17 cellular contexts compared by ENCODE assay signal in genomic region chr6:134168580-134169223, GRCh38.
A peak's percentile ranks its signal among the peaks of the same experiment; 100 is the strongest.
DNase-seq lines count a peak whose midpoint lies in the region; ATAC-seq and TF ChIP-seq lines count a peak whose summit lies in the region.
"Had no signal": no experiment of that assay in that cellular context is flagged by ENCODE, and none has a peak within 500 bp of the region (broad histone marks: within the 10 kb centered on the region; RNA-seq: fewer than 3 reads in every experiment).

No MANE protein-coding gene starts in this region.

- no peak overlapping the region for H3K56ac ChIP-seq in IMR-90 (ENCODE audit: extremely low read depth, insufficient read depth, low read length)

- H2BK5ac ChIP-seq in IMR-90 (ENCODE audit: low read depth, low read length, poor library complexity, severe bottlenecking), result no peak overlapping the region

- peaks cover 10% of the 10 kb centered on the region for H3K9me1 ChIP-seq in IMR-90 (ENCODE audit: insufficient read depth, low read length)

- no peak for TF ChIP-seq CTCF in IMR-90 (conservative IDR thresholded peaks at IDR 0.05; ENCODE audit: low read depth, low read length)
- no peak for TF ChIP-seq CTCF in mammary epithelial cell (conservative IDR thresholded peaks at IDR 0.05 in 1 of 2, IDR thresholded peaks at IDR 0.05 in 1 of 2; ENCODE audit: extremely low read depth in 1 of 2, insufficient read depth in 1 of 2, low read depth in 1 of 2, low read length in 2 of 2)

- peak; percentile 89 for TF ChIP-seq POLR2A in IMR-90 (IDR thresholded peaks at IDR 0.05; ENCODE audit: low read depth, low read length)

- H4K20me1 ChIP-seq in IMR-90 (ENCODE audit: insufficient read depth, low read length), result peaks cover 53% of the 10 kb centered on the region
- H4K20me1 ChIP-seq in mammary epithelial cell (ENCODE audit: insufficient read depth, low read length), result peaks cover 4% of the 10 kb centered on the region

- no peak overlapping the region for H3K4me2 ChIP-seq in IMR-90 (ENCODE audit: low read depth, low read length)
- H3K4me2 ChIP-seq in mammary epithelial cell (ENCODE audit: insufficient read depth, low read depth, low read length), result no peak overlapping the region
- peak overlapping the region; percentile 26 for H3K4me2 ChIP-seq in skeletal muscle satellite cell (ENCODE audit: low read length)

- H4K91ac ChIP-seq in IMR-90 (ENCODE audit: insufficient read depth, low read depth, low read length), result no peak overlapping the region

- H3K79me2 ChIP-seq in mammary epithelial cell (ENCODE audit: insufficient read depth, low read length), result peaks cover 42% of the 10 kb centered on the region

- no peak overlapping the region for H2BK15ac ChIP-seq in IMR-90 (ENCODE audit: low read depth, low read length)

- H3K27ac Mint-ChIP-seq in T-helper 17 cell, result no peak overlapping the region
- H3K27ac Mint-ChIP-seq: activated T-helper 2 cell treated with anti-CD3 and anti-CD28 coated beads, Interferon-gamma antibody, Interleukin-2, Interleukin-4, amounts not matched to agents 10 μg/mL and 5 μg/mL and 100 μg/mL, durations not matched to agents 14 hours and 24 hours and 36 hours had no signal

- no peaks in the 10 kb centered on the region for H3K27me3 Mint-ChIP-seq in T-helper 17 cell

- H2BK120ac ChIP-seq in IMR-90 (ENCODE audit: low read depth, low read length), result no peak overlapping the region

- H3K27me3 ChIP-seq in IMR-90 (ENCODE audit: control insufficient read depth, insufficient read depth, low read length) (no peaks in the 10 kb centered on the region), mammary epithelial cell (ENCODE audit: insufficient read depth, low read length) (no peaks in the 10 kb centered on the region), skeletal muscle satellite cell (ENCODE audit: control insufficient read depth, insufficient read depth, low read length) (no peaks in the 10 kb centered on the region)

- POLR2A ChIA-PET in IMR-90 (lab: Charles Lee; ENCODE audit: unreplicated experiment), result no interaction called here

- H3K27ac ChIP-seq in IMR-90 (ENCODE audit: insufficient read depth, low read length) (no peak overlapping the region), mammary epithelial cell (ENCODE audit: insufficient read depth, low read depth, low read length) (no peak overlapping the region)
- H3K27ac ChIP-seq: C4-2B, SK-N-MC had no signal

- BruUV-seq in IMR-90 (replicated peaks; lab: Mats Ljungman, UMichigan), result no TSS peak
- no TSS peak for BruUV-seq in mammary epithelial cell (replicated peaks; lab: Mats Ljungman, UMichigan)

- no peak for TF ChIP-seq RAD21 in IMR-90 (IDR thresholded peaks at IDR 0.05; ENCODE audit: low read length)

- intact Hi-C loops in IMR-90 (cut with micrococcal nuclease) (no loop called here), mammary epithelial cell (cut with micrococcal nuclease) (no loop called here)

- DNase-seq in IMR-90 (peak; percentile 61), mammary epithelial cell (peak; percentile 28), kidney tubule cell (ENCODE audit: low spot score) (peak; percentile 14), T-helper 17 cell (no peak), COLO668 (lab: John Stamatoyannopoulos, UW; ENCODE audit: unreplicated experiment) (no peak), DMS 273 treated with DMSO at 0.1 percent for 48 hours (lab: John Stamatoyannopoulos, UW) (no peak)
- DNase-seq in NK-92 treated with Interleukin-12 subunit alpha and Interleukin-12 subunit beta, amount 100 ng/mL, for 24 hours (lab: John Stamatoyannopoulos, UW), result no peak
- DNase-seq: effector CD8-positive, alpha-beta T cell; midbrain; NCI-H1105 treated with DMSO at 0.1 percent for 48 hours; NCI-H446 treated with DMSO at 0.1 percent for 48 hours; occipital lobe; stimulated activated CD4-positive, alpha-beta T cell treated with anti-CD3 and anti-CD28 coated beads, Interleukin-15, amount 100 ng/mL, for 24 hours had no signal

- H3K9me3 ChIP-seq in IMR-90 (ENCODE audit: control insufficient read depth, insufficient read depth, low read length), result no peaks in the 10 kb centered on the region
- H3K9me3 ChIP-seq in mammary epithelial cell (replicated peaks; ENCODE audit: insufficient read depth, low read length), result no peaks in the 10 kb centered on the region
- no peaks in the 10 kb centered on the region for H3K9me3 ChIP-seq in skeletal muscle satellite cell (replicated peaks; ENCODE audit: low read length)
- H3K9me3 ChIP-seq in T-helper 17 cell (ENCODE audit: control insufficient read depth, low read length, poor library complexity, severe bottlenecking), result no peaks in the 10 kb centered on the region

- H2AK5ac ChIP-seq in IMR-90 (ENCODE audit: low read depth, low read length), result no peak overlapping the region

- dilution Hi-C loops in IMR-90 (cut with HindIII; ENCODE audit: low sequenced_read_pairs, unreplicated experiment), result loop anchor here (10.0 kb wide), 1 partner anchor 656 kb away; no protein-coding TSS in a partner anchor
- dilution Hi-C loops in mammary epithelial cell (cut with HindIII; ENCODE audit: low sequenced_read_pairs), result loop anchor here (5.0 to 25.0 kb wide), 4 partner anchors 256 to 654 kb away; no protein-coding TSS in a partner anchor

- H3K9ac ChIP-seq in IMR-90 (ENCODE audit: low read depth, low read length), result no peak overlapping the region; the same call in 1 of the 2 replicates
- H3K9ac ChIP-seq in mammary epithelial cell (ENCODE audit: insufficient read depth, low read length), result no peak overlapping the region
- no peak overlapping the region for H3K9ac ChIP-seq in skeletal muscle satellite cell (ENCODE audit: low read depth, low read length)

- CTCF ChIA-PET in IMR-90 (lab: Yijun Ruan, JAX), result no interaction called here
- CTCF ChIA-PET in mammary epithelial cell (lab: Charles Lee; ENCODE audit: low non-redundant PET), result no interaction called here

- H3K4me3 Mint-ChIP-seq in T-helper 17 cell, result no peak overlapping the region

- no peak overlapping the region for H4K8ac ChIP-seq in IMR-90 (ENCODE audit: low read depth in 2 of 2, low read length in 2 of 2)

- H3K4me1 Mint-ChIP-seq in T-helper 17 cell, result peaks cover 19% of the 10 kb centered on the region

- H3K4me3 ChIP-seq in IMR-90 (ENCODE audit: insufficient read depth, low read depth, low read length) (no peak overlapping the region), mammary epithelial cell (replicated peaks in 1 of 3; ENCODE audit: insufficient read depth in 1 of 3, low read depth in 2 of 3, low read length in 3 of 3) (no peak overlapping the region), skeletal muscle satellite cell (ENCODE audit: low read length) (no peak overlapping the region)

- H3K79me1 ChIP-seq in IMR-90 (ENCODE audit: low read depth in 1 of 2, low read length in 2 of 2), result peaks cover 6 to 37% of the 10 kb centered on the region in 2 experiments; a peak in 3 of 4 replicates

- H3K36me3 ChIP-seq in IMR-90 (ENCODE audit: control insufficient read depth, insufficient read depth, low read length) (peaks cover 53% of the 10 kb centered on the region), mammary epithelial cell (ENCODE audit: insufficient read depth, low read length) (peaks cover 50% of the 10 kb centered on the region), skeletal muscle satellite cell (ENCODE audit: insufficient read depth, low read length) (peaks cover 64% of the 10 kb centered on the region)

- H2AK9ac ChIP-seq in IMR-90 (replicated peaks; ENCODE audit: low read depth, low read length, poor library complexity), result no peak overlapping the region

- H2AFZ ChIP-seq in IMR-90 (replicated peaks; ENCODE audit: low read length, poor library complexity) (no peak overlapping the region), mammary epithelial cell (ENCODE audit: low read depth, low read length) (no peak overlapping the region)

- H4K5ac ChIP-seq in IMR-90 (ENCODE audit: low read depth, low read length), result no peak overlapping the region

- in situ Hi-C loops in IMR-90 (cut with MboI; ENCODE audit: low sequenced_read_pairs), result loop anchor here (5.0 kb wide), 1 partner anchor 654 kb away; no protein-coding TSS in a partner anchor
- in situ Hi-C loops in mammary epithelial cell (cut with MboI; ENCODE audit: low sequenced_read_pairs in 2 of 2), result loop anchor here in 1 of 2 donors (10.0 kb wide), 1 partner anchor 766 kb away; no protein-coding TSS in a partner anchor

- H3K36me3 Mint-ChIP-seq in T-helper 17 cell (ENCODE audit: low read depth), result peaks cover 8% of the 10 kb centered on the region

- no peak overlapping the region for H2BK20ac ChIP-seq in IMR-90 (ENCODE audit: low read depth, low read length)

- H3K4me1 ChIP-seq in IMR-90 (ENCODE audit: control insufficient read depth, insufficient read depth, low read length) (peaks cover 2% of the 10 kb centered on the region), mammary epithelial cell (ENCODE audit: insufficient read depth, low read length) (peaks cover 22% of the 10 kb centered on the region), skeletal muscle satellite cell (ENCODE audit: control insufficient read depth, insufficient read depth, low read length) (peaks cover 30% of the 10 kb centered on the region)

- ATAC-seq in IMR-90 (ENCODE audit: low read depth) (no peak), T-helper 17 cell (no peak)

- H3K4ac ChIP-seq in IMR-90 (ENCODE audit: low read depth, low read length), result no peak overlapping the region

- WGBS in IMR-90 (ENCODE audit: extremely low coverage in 2 of 2, insufficient read length in 1 of 2), 2 experiments, result 83% methylated on average over 1 of the region's 8 CpGs; no CpG with 5 or more reads in 1 of the 2 experiments
- WGBS in mammary epithelial cell (ENCODE audit: low coverage, missing lambda C conversion rate), result 93% methylated on average over 5 of the region's 8 CpGs

- no peak overlapping the region for H3K14ac ChIP-seq in IMR-90 (replicated peaks; ENCODE audit: low read depth, low read length)

- no peak overlapping the region for H3K23ac ChIP-seq in IMR-90 (ENCODE audit: low read depth, low read length)

- no peak overlapping the region for H3K18ac ChIP-seq in IMR-90 (ENCODE audit: low read depth, low read length)

TF ChIP-seq in IMR-90, 13 proteins besides CTCF, POLR2A, EP300 and RAD21 (continues in another document):
- no peak for TF ChIP-seq MAZ (IDR thresholded peaks at IDR 0.05; ENCODE audit: borderline replicate concordance, low read depth, low read length)
- no peak for TF ChIP-seq NFE2L2 (IDR thresholded peaks at IDR 0.05; ENCODE audit: low read depth, low read length)
- no peak for TF ChIP-seq SMC3 (IDR thresholded peaks at IDR 0.05; ENCODE audit: low read depth, low read length)
- TF ChIP-seq, protein P1, sequence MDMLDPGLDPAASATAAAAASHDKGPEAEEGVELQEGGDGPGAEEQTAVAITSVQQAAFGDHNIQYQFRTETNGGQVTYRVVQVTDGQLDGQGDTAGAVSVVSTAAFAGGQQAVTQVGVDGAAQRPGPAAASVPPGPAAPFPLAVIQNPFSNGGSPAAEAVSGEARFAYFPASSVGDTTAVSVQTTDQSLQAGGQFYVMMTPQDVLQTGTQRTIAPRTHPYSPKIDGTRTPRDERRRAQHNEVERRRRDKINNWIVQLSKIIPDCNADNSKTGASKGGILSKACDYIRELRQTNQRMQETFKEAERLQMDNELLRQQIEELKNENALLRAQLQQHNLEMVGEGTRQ (IDR thresholded peaks at IDR 0.05; ENCODE audit: low read depth, low read length), result no peak
- no peak for TF ChIP-seq FOS (IDR thresholded peaks at IDR 0.05; ENCODE audit: low read depth, low read length)
- no peak for TF ChIP-seq RFX5 (IDR thresholded peaks at IDR 0.05; ENCODE audit: low read depth, low read length)

Comparison
In these comparisons a context has a peak if more than half of its experiments do, and no peak if none do; other contexts are left out.
1. DNase-seq: peak in IMR-90 (single experiment), mammary epithelial cell (single experiment) and kidney tubule cell (single experiment); none in T-helper 17 cell (0 of 3), NK-92 treated with Interleukin-12 subunit alpha and Interleukin-12 subunit beta, amount 100 ng/mL, for 24 hours (single experiment), COLO668 (single experiment) and DMS 273 treated with DMSO at 0.1 percent for 48 hours (single experiment).